ENCODE assay signal across 8 cellular contexts in genomic region chr5:82641362-82641988, GRCh38.
A peak's percentile ranks its signal among the peaks of the same experiment; 100 is the strongest.
DNase-seq lines count a peak whose midpoint lies in the region; ATAC-seq and TF ChIP-seq lines count a peak whose summit lies in the region.

No MANE protein-coding gene starts in this region.

- CTCF ChIA-PET in Calu3 (lab: Charles Lee): interaction anchor here (0.7 to 1.2 kb wide), 7 partner anchors 84 to 832 kb away, joined by 3 to 13 read pairs (median 4); partner anchors contain the start of genes TMEM167A and XRCC4
- CTCF ChIA-PET in activated CD8-positive, alpha-beta T cell treated with anti-CD3 and anti-CD28 coated beads, Interleukin-2, amount 10 ng/mL, durations not matched to agents 7 days and 5 days (lab: Charles Lee): interaction anchor here (1.0 to 1.8 kb wide), 9 partner anchors 9 to 291 kb away, joined by 3 to 9 read pairs (median 4); no protein-coding TSS in a partner anchor

- H3K27ac ChIP-seq in ovary: no peak overlapping the region

- ATAC-seq in HG03432 (IDR thresholded peaks at IDR 0.05; ENCODE audit: unreplicated experiment): peak; percentile 84
- ATAC-seq in activated CD8-positive, alpha-beta T cell treated with anti-CD3 and anti-CD28 coated beads, Interleukin-2, amount 10 ng/mL, durations not matched to agents 7 days and 5 days: peak; percentile 67

- peaks cover 5% of the 10 kb centered on the region for H3K36me3 Mint-ChIP-seq in Calu3 (ENCODE audit: insufficient read depth, unreplicated experiment)
- H3K36me3 Mint-ChIP-seq in activated CD8-positive, alpha-beta T cell treated with anti-CD3 and anti-CD28 coated beads, Interleukin-2, amount 10 ng/mL, durations not matched to agents 7 days and 5 days (ENCODE audit: low read depth): no peaks in the 10 kb centered on the region

- POLR2A ChIA-PET in activated CD8-positive, alpha-beta T cell treated with anti-CD3 and anti-CD28 coated beads, Interleukin-2, amount 10 ng/mL, durations not matched to agents 7 days and 5 days (lab: Charles Lee): no interaction called here

- H3K27me3 ChIP-seq in ovary: no peaks in the 10 kb centered on the region

- no peaks in the 10 kb centered on the region for H3K36me3 ChIP-seq in ovary

- no peaks in the 10 kb centered on the region for H3K4me1 ChIP-seq in ovary (ENCODE audit: insufficient read depth)

- H3K4me1 Mint-ChIP-seq in Calu3 (ENCODE audit: low read depth, unreplicated experiment): peaks cover 39% of the 10 kb centered on the region
- H3K4me1 Mint-ChIP-seq in activated CD8-positive, alpha-beta T cell treated with anti-CD3 and anti-CD28 coated beads, Interleukin-2, amount 10 ng/mL, durations not matched to agents 7 days and 5 days (ENCODE audit: low read depth): peaks cover 22% of the 10 kb centered on the region

- H3K27ac Mint-ChIP-seq in Calu3 (ENCODE audit: unreplicated experiment): peak overlapping the region; percentile 76
- no peak overlapping the region for H3K27ac Mint-ChIP-seq in activated CD8-positive, alpha-beta T cell treated with anti-CD3 and anti-CD28 coated beads, Interleukin-2, amount 10 ng/mL, durations not matched to agents 7 days and 5 days

- 16 to 26% (median 22%) methylated on average over 3 of the region's 3 CpGs for WGBS in ovary, 3 donors

- no peak for TF ChIP-seq EP300 in ovary (IDR thresholded peaks at IDR 0.05)

- DNase-seq in Calu3 (peak; percentile 79), GM19238 (ENCODE audit: insufficient read length, low spot score) (peak; percentile 17), NCI-H460 (ENCODE audit: extremely low read depth, low read depth) (peak; percentile 67), germinal center (ENCODE audit: low spot score) (peak; percentile 21), ovary (peak; percentile 48 to 81 (median 58)), UCSD-AML1 (lab: John Stamatoyannopoulos, UW; ENCODE audit: unreplicated experiment) (no peak)
- DNase-seq in activated CD8-positive, alpha-beta T cell treated with anti-CD3 and anti-CD28 coated beads, Interleukin-2, amount 10 ng/mL, durations not matched to agents 7 days and 5 days: peak; percentile 48

- no peak overlapping the region for H3K4me3 Mint-ChIP-seq in Calu3 (ENCODE audit: low read depth, unreplicated experiment)
- H3K4me3 Mint-ChIP-seq in activated CD8-positive, alpha-beta T cell treated with anti-CD3 and anti-CD28 coated beads, Interleukin-2, amount 10 ng/mL, durations not matched to agents 7 days and 5 days: no peak overlapping the region

- H3K27me3 Mint-ChIP-seq in Calu3 (ENCODE audit: unreplicated experiment): no peaks in the 10 kb centered on the region
- peaks cover 7% of the 10 kb centered on the region for H3K27me3 Mint-ChIP-seq in activated CD8-positive, alpha-beta T cell treated with anti-CD3 and anti-CD28 coated beads, Interleukin-2, amount 10 ng/mL, durations not matched to agents 7 days and 5 days (ENCODE audit: low read depth)

- no peaks in the 10 kb centered on the region for H3K9me3 ChIP-seq in ovary

- H3K9me3 Mint-ChIP-seq in Calu3 (ENCODE audit: low read depth, unreplicated experiment): no peaks in the 10 kb centered on the region
- H3K9me3 Mint-ChIP-seq in activated CD8-positive, alpha-beta T cell treated with anti-CD3 and anti-CD28 coated beads, Interleukin-2, amount 10 ng/mL, durations not matched to agents 7 days and 5 days (ENCODE audit: insufficient read depth): no peaks in the 10 kb centered on the region

- no TSS peak for BruUV-seq in Calu3 (replicated peaks; lab: Mats Ljungman, UMichigan)

- intact Hi-C loops in Calu3 (cut with micrococcal nuclease; ENCODE audit: unreplicated experiment) (loop anchor here (1.0 to 5.0 kb wide), 7 partner anchors 93 to 923 kb away; partner anchors contain the start of genes TMEM167A and XRCC4), ovary (cut with DNase I) (no loop called here)

- no peak for TF ChIP-seq POLR2A in ovary (IDR thresholded peaks at IDR 0.05)

- H3K4me3 ChIP-seq in ovary: no peak overlapping the region

- TF ChIP-seq CTCF in Calu3 (IDR thresholded peaks at IDR 0.05; ENCODE audit: unreplicated experiment) (peak; percentile 47), ovary (IDR thresholded peaks at IDR 0.05) (peak; percentile 21 to 55 (median 45))
